In genomic region chr6:72757048-72757447, GRCh38 we compare ENCODE assay signal across 29 cellular contexts.
"Had no signal": no experiment of that assay in that cellular context is flagged by ENCODE, and none has a peak within 500 bp of the region (broad histone marks: within the 10 kb centered on the region; RNA-seq: fewer than 3 reads in every experiment).

No MANE protein-coding gene starts in this region.

- H3K9ac ChIP-seq: neural progenitor cell, parathyroid adenoma had no signal

- H3K36me3 ChIP-seq: left lung, neural progenitor cell, neutrophil, right atrium auricular region, right lobe of liver, stomach, thyroid gland, transverse colon, upper lobe of right lung had no signal

- H2AFZ ChIP-seq: neural progenitor cell, parathyroid adenoma had no signal

- H3K27me3 ChIP-seq: left lung, neural progenitor cell, neutrophil, right atrium auricular region, right lobe of liver, stomach, testis, thyroid gland, transverse colon, upper lobe of right lung had no signal

- FAIRE-seq: islet of Langerhans, kidney, urothelium cell line had no signal

- H3K27ac ChIP-seq: left lung, neural progenitor cell, neutrophil, parathyroid adenoma, right atrium auricular region, right lobe of liver, stomach, testis, thyroid gland, transverse colon, upper lobe of right lung had no signal

- H3K4me1 ChIP-seq: left lung, neural progenitor cell, parathyroid adenoma, right atrium auricular region, testis, thyroid gland, transverse colon, upper lobe of right lung had no signal

- H3K9me3 ChIP-seq: left lung, neutrophil, right atrium auricular region, right lobe of liver, stomach, testis, thyroid gland, transverse colon, upper lobe of right lung had no signal

- H3K79me2 ChIP-seq: parathyroid adenoma had no signal

- DNase-seq: hypothalamus; immature natural killer cell; kidney; left colon; left lung; mesendoderm; naive B cell; natural killer cell; nephron progenitor cell; occipital lobe; right lobe of liver; stimulated activated CD4-positive, alpha-beta T cell treated with anti-CD3 and anti-CD28 coated beads, Interleukin-1b, Interleukin-23, amount 100 ng/mL, for 48 hours; stimulated activated CD4-positive, alpha-beta T cell treated with anti-CD3 and anti-CD28 coated beads, Interleukin-2, amount 100 ng/mL, for 48 hours; stimulated activated CD4-positive, alpha-beta T cell treated with anti-CD3 and anti-CD28 coated beads, Interleukin-4, amount 100 ng/mL, for 4 hours; stimulated activated CD8-positive, alpha-beta memory T cell treated with anti-CD3 and anti-CD28 coated beads, Interleukin-4, amount 100 ng/mL, for 48 hours; stimulated activated naive CD8-positive, alpha-beta T cell treated with anti-CD3 and anti-CD28 coated beads, Interleukin-15, Interleukin-2, amounts not matched to agents 100 U/mL and 50 U/mL, for 24 hours; stomach; testis; thyroid gland; transverse colon; upper lobe of right lung had no signal

- H3K4me2 ChIP-seq: neural progenitor cell, smooth muscle cell had no signal

- H3K4me3 ChIP-seq: left lung, lung, neural progenitor cell, right atrium auricular region, right lobe of liver, smooth muscle cell, stomach, testis, thyroid gland, transverse colon, upper lobe of right lung had no signal
